Comparison of ENCODE assay signal across 8 cellular contexts in the genomic region with DNA sequence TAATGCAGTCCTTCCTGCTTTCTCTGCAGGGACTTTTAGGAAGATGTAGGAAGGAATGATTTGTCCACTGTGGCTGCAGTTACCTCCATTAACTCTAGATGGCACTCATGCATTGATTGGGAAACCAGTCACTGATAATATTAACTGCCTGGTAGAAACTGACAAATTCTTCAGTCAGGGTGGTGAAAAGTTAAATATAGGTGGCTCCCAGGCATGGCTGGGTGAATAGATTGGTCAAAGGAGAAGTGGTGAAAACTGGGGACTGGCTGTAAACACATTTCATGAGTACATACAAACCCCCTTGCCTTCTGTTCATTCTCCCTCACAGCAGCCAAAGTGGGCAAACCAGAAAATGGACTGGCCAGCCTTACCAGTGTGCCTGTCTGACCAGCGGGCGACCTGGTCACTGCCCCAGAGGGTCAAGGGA.
DNase-seq lines count a peak whose midpoint lies in the region; ATAC-seq and TF ChIP-seq lines count a peak whose summit lies in the region.

No MANE protein-coding gene starts in this region.

- no peaks in the 10 kb centered on the region for H3K9me2 ChIP-seq in PC-9 (ENCODE audit: insufficient read depth)

- no peak overlapping the region for H2AFZ ChIP-seq in PC-9

- H3K36me3 Mint-ChIP-seq in endothelial cell (ENCODE audit: low read depth, unreplicated experiment) = no peaks in the 10 kb centered on the region

- peaks cover 46% of the 10 kb centered on the region for H3K4me1 ChIP-seq in PC-9 (replicated peaks; ENCODE audit: insufficient read depth)

- CTCF ChIA-PET in PC-9 (lab: Charles Lee) = no interaction called here

- H3K27ac ChIP-seq in PC-9 = no peak overlapping the region

- peaks cover 34% of the 10 kb centered on the region for H3F3A ChIP-seq in PC-9 (ENCODE audit: insufficient read depth, low read depth)

- H3K27ac Mint-ChIP-seq in endothelial cell (ENCODE audit: unreplicated experiment) = no peak overlapping the region

- no peaks in the 10 kb centered on the region for H3K9me3 ChIP-seq in PC-9 (ENCODE audit: insufficient read depth, low read depth)

- no peaks in the 10 kb centered on the region for H4K20me1 ChIP-seq in PC-9 (ENCODE audit: insufficient read depth)

- intact Hi-C loops in PC-9 (cut with micrococcal nuclease; ENCODE audit: unreplicated experiment) = loop anchor here (1.0 to 10.0 kb wide), 7 partner anchors 203 to 774 kb away; no protein-coding TSS in a partner anchor

- H3K27me3 ChIP-seq in PC-9 (ENCODE audit: insufficient read depth, low read depth) = no peaks in the 10 kb centered on the region

- peaks cover 2% of the 10 kb centered on the region for H3K27me3 Mint-ChIP-seq in endothelial cell (ENCODE audit: unreplicated experiment)

- DNase-seq in COLO829 (ENCODE audit: low spot score) (peak; percentile 28), HT-29 (ENCODE audit: low spot score) (peak; percentile 99), PC-9 (peak; percentile 47), endothelial cell (ENCODE audit: low spot score) (peak; percentile 73), midbrain (lab: John Stamatoyannopoulos, UW) (peak; percentile 60)
- DNase-seq in effector CD4-positive, alpha-beta T cell = no peak
- DNase-seq in activated CD8-positive, alpha-beta memory T cell treated with anti-CD3 and anti-CD28 coated beads for 24 hours = no peak

- no peak for ATAC-seq in GM18867 (IDR thresholded peaks at IDR 0.05; ENCODE audit: unreplicated experiment)

- 0 out of 2 replicates have a peak, but pooled peaks cover 4% of the 10 kb centered on the region for H3K79me2 ChIP-seq in PC-9 (ENCODE audit: low read depth)

- POLR2A ChIA-PET in PC-9 (lab: Charles Lee; ENCODE audit: unreplicated experiment) = no interaction called here

- no peaks in the 10 kb centered on the region for H3K36me3 ChIP-seq in PC-9 (ENCODE audit: low read depth)

- TF ChIP-seq CTCF in PC-9 (conservative IDR thresholded peaks at IDR 0.05) = peak; percentile 83
- TF ChIP-seq CTCF in endothelial cell (IDR thresholded peaks at IDR 0.05; ENCODE audit: unreplicated experiment) = peak; percentile 78

- no peak overlapping the region for H3K4me3 Mint-ChIP-seq in endothelial cell (ENCODE audit: unreplicated experiment)

- BruUV-seq in PC-9 (replicated peaks; lab: Mats Ljungman, UMichigan) = no TSS peak

- H3K4me2 ChIP-seq in PC-9 = peak overlapping the region; percentile 30; the same call in 1 of the 2 replicates

- H3K4me3 ChIP-seq in PC-9 = no peak overlapping the region

- no peaks in the 10 kb centered on the region for H3K4me1 Mint-ChIP-seq in endothelial cell (ENCODE audit: unreplicated experiment)

- H3K9me3 Mint-ChIP-seq in endothelial cell (ENCODE audit: unreplicated experiment) = no peaks in the 10 kb centered on the region

Comparison
In these comparisons a context has a peak if more than half of its experiments do, and no peak if none do; other contexts are left out.
1. DNase-seq: peak in COLO829 (single experiment), HT-29 (single experiment), PC-9 (2 of 2), endothelial cell (single experiment) and midbrain (single experiment); none in effector CD4-positive, alpha-beta T cell (single experiment) and activated CD8-positive, alpha-beta memory T cell treated with anti-CD3 and anti-CD28 coated beads for 24 hours (single experiment).